8 cellular contexts compared by ENCODE assay signal in the genomic region with DNA sequence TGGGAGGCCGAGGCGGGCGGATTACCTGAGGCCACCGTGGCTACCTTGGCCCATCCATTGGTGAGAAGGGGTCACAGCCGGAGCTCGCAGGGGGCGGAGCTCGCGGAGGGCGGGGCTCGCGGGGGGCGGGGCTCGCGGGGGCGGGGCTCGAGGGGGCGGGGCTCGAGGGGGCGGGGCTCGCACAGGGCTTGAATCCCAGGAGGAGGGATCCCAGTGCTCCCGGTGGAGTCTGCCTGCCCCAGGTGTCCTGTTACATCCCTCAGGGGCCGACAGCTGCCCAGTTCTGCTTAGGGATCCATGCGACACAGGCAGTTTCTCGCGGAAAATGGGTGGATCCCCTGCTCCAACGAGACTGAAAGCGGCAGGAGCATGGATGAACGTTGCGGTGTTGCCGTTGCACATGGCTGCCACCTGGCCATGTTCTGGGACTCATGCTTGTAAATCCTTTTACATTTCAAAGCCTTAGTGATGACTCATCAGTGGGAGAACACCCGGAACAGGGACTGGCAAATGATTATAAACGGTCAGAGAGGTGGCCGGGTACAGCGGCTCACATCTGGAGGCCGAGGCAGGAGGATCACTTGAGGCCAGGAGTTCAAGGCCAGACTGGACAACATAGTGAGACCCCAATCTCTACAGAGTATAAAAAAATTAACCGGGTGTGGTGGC. TPM values are rescaled to one million over a fixed set of nuclear protein-coding genes. Genes with fewer than 3 reads are reported as not detected.
DNase-seq lines count a peak whose midpoint lies in the region; ATAC-seq lines count a peak whose summit lies in the region.

No MANE protein-coding gene starts in this region.

- no peak overlapping the region for H3K27ac Mint-ChIP-seq in activated CD8-positive, alpha-beta T cell treated with anti-CD3 and anti-CD28 coated beads, Interleukin-2, amount 10 ng/mL, durations not matched to agents 7 days and 5 days

- H3K4me1 Mint-ChIP-seq in activated CD8-positive, alpha-beta T cell treated with anti-CD3 and anti-CD28 coated beads, Interleukin-2, amount 10 ng/mL, durations not matched to agents 7 days and 5 days (ENCODE audit: low read depth): no peaks in the 10 kb centered on the region

- H3K27me3 Mint-ChIP-seq in activated CD8-positive, alpha-beta T cell treated with anti-CD3 and anti-CD28 coated beads, Interleukin-2, amount 10 ng/mL, durations not matched to agents 7 days and 5 days (ENCODE audit: low read depth): peaks cover 3% of the 10 kb centered on the region

- POLR2A ChIA-PET in activated CD8-positive, alpha-beta T cell treated with anti-CD3 and anti-CD28 coated beads, Interleukin-2, amount 10 ng/mL, durations not matched to agents 7 days and 5 days (lab: Charles Lee): no interaction called here

- H3K4me3 Mint-ChIP-seq in activated CD8-positive, alpha-beta T cell treated with anti-CD3 and anti-CD28 coated beads, Interleukin-2, amount 10 ng/mL, durations not matched to agents 7 days and 5 days: no peak overlapping the region

- peak; percentile 19 for ATAC-seq in activated CD8-positive, alpha-beta T cell treated with anti-CD3 and anti-CD28 coated beads, Interleukin-2, amount 10 ng/mL, durations not matched to agents 7 days and 5 days
- ATAC-seq in left colon: peak; percentile 95
- no peak for ATAC-seq in GM21576 (IDR thresholded peaks at IDR 0.05; ENCODE audit: unreplicated experiment)
- ATAC-seq in HG02884 (IDR thresholded peaks at IDR 0.05; ENCODE audit: unreplicated experiment): no peak

- H3K36me3 Mint-ChIP-seq in activated CD8-positive, alpha-beta T cell treated with anti-CD3 and anti-CD28 coated beads, Interleukin-2, amount 10 ng/mL, durations not matched to agents 7 days and 5 days (ENCODE audit: low read depth): peaks cover 4% of the 10 kb centered on the region

- peaks cover 8% of the 10 kb centered on the region for H3K9me3 Mint-ChIP-seq in activated CD8-positive, alpha-beta T cell treated with anti-CD3 and anti-CD28 coated beads, Interleukin-2, amount 10 ng/mL, durations not matched to agents 7 days and 5 days (ENCODE audit: insufficient read depth)

- intact Hi-C loops in left colon (cut with DNase I, micrococcal nuclease): no loop called here

- DNase-seq in GM03348 (ENCODE audit: low spot score) (peak; percentile 89), NCI-H187 (lab: John Stamatoyannopoulos, UW) (peak; percentile 55 to 88), left colon (peak; percentile 49 to 74), mucosa of gallbladder (ENCODE audit: low spot score) (no peak)
- DNase-seq in activated CD8-positive, alpha-beta T cell treated with anti-CD3 and anti-CD28 coated beads, Interleukin-2, amount 10 ng/mL, durations not matched to agents 7 days and 5 days: no peak
- DNase-seq in activated CD4-positive, alpha-beta T cell treated with anti-CD3 and anti-CD28 coated beads for 1 hour: no peak

- CTCF ChIA-PET in activated CD8-positive, alpha-beta T cell treated with anti-CD3 and anti-CD28 coated beads, Interleukin-2, amount 10 ng/mL, durations not matched to agents 7 days and 5 days (lab: Charles Lee): no interaction called here

RNA-seq across cellular contexts. Expression of gene TMPRSS9, which starts 25.1 kb away (rescaled TPM):
- total RNA-seq in activated CD8-positive, alpha-beta T cell treated with anti-CD3 and anti-CD28 coated beads, Interleukin-2, amount 10 ng/mL, durations not matched to agents 7 days and 5 days: not detected
- total RNA-seq in left colon (under 1 TPM; 0.25 to 0.34 TPM), mucosa of gallbladder (not detected)

RNA-seq across cellular contexts. Expression of gene TIMM13, which starts 42.2 kb away (rescaled TPM):
- total RNA-seq in activated CD8-positive, alpha-beta T cell treated with anti-CD3 and anti-CD28 coated beads, Interleukin-2, amount 10 ng/mL, durations not matched to agents 7 days and 5 days: 10 to 100 TPM; 75.1 to 80.2 TPM
- 100 to 1,000 TPM in 1 of 2 donors, 10 to 100 TPM in 1; 90.2 to 129 TPM for total RNA-seq in left colon
- total RNA-seq in mucosa of gallbladder: 76.4 TPM

RNA-seq across cellular contexts. Expression of gene SPPL2B, which starts 56.7 kb away (rescaled TPM):
- total RNA-seq in activated CD8-positive, alpha-beta T cell treated with anti-CD3 and anti-CD28 coated beads, Interleukin-2, amount 10 ng/mL, durations not matched to agents 7 days and 5 days: 10 to 100 TPM; 73.5 to 80.7 TPM
- total RNA-seq in left colon (100 to 1,000 TPM; 142 to 173 TPM), mucosa of gallbladder (148 TPM)

RNA-seq across cellular contexts. Expression of gene LSM7, which starts 56.8 kb away (rescaled TPM):
- total RNA-seq in activated CD8-positive, alpha-beta T cell treated with anti-CD3 and anti-CD28 coated beads, Interleukin-2, amount 10 ng/mL, durations not matched to agents 7 days and 5 days: 100 to 1,000 TPM; 144 to 146 TPM
- total RNA-seq in left colon: 100 to 1,000 TPM in 1 of 2 donors, 10 to 100 TPM in 1; 67.1 to 101 TPM
- total RNA-seq in mucosa of gallbladder: 79.1 TPM

Comparison
In these comparisons a context has a peak if more than half of its experiments do, and no peak if none do; other contexts are left out.
1. DNase-seq: peak in GM03348 (single experiment), NCI-H187 (2 of 2) and left colon (2 of 2); none in activated CD8-positive, alpha-beta T cell treated with anti-CD3 and anti-CD28 coated beads, Interleukin-2, amount 10 ng/mL, durations not matched to agents 7 days and 5 days (single experiment), mucosa of gallbladder (single experiment) and activated CD4-positive, alpha-beta T cell treated with anti-CD3 and anti-CD28 coated beads for 1 hour (single experiment).
2. ATAC-seq: peak in activated CD8-positive, alpha-beta T cell treated with anti-CD3 and anti-CD28 coated beads, Interleukin-2, amount 10 ng/mL, durations not matched to agents 7 days and 5 days (single experiment) and left colon (single experiment); none in GM21576 (single experiment) and HG02884 (single experiment).